Comparison of ENCODE assay signal across 2 cellular contexts in genomic region chr15:45376967-45377629, GRCh38.
TF ChIP-seq lines count a peak whose summit lies in the region.

No MANE protein-coding gene starts in this region.

TF ChIP-seq in liver, 16 proteins besides CTCF, POLR2A, EP300 and RAD21 (continued from another document):
- no peak for TF ChIP-seq MAX (IDR thresholded peaks at IDR 0.05)
- TF ChIP-seq EGR1 (IDR thresholded peaks at IDR 0.05; ENCODE audit: low read depth in 2 of 2), result no peak
- TF ChIP-seq RXRA (IDR thresholded peaks at IDR 0.05), result no peak
- no peak for TF ChIP-seq HNF4G (IDR thresholded peaks at IDR 0.05)
- TF ChIP-seq FOXA2 (IDR thresholded peaks at IDR 0.05), result no peak
- TF ChIP-seq ZBTB33 (IDR thresholded peaks at IDR 0.05), result no peak
- TF ChIP-seq JUND (IDR thresholded peaks at IDR 0.05), result no peak
- no peak for TF ChIP-seq YY1 (IDR thresholded peaks at IDR 0.05)
- no peak for TF ChIP-seq GABPA (IDR thresholded peaks at IDR 0.05 in 1 of 2, conservative IDR thresholded peaks at IDR 0.05 in 1 of 2)
- TF ChIP-seq REST (IDR thresholded peaks at IDR 0.05), result no peak
- no peak for TF ChIP-seq SP1 (IDR thresholded peaks at IDR 0.05)
- no peak for TF ChIP-seq TAF1 (conservative IDR thresholded peaks at IDR 0.05)
- TF ChIP-seq HNF4A (conservative IDR thresholded peaks at IDR 0.05), result no peak
TF ChIP-seq in liver: peak in this region for 0.

TF ChIP-seq in HepG2, 621 proteins besides CTCF, POLR2A, EP300 and RAD21:
- no peak for TF ChIP-seq REST (IDR thresholded peaks at IDR 0.05; ENCODE audit: borderline replicate concordance in 1 of 2, low read depth in 1 of 2, low read length in 2 of 2)
- TF ChIP-seq SMARCE1 (IDR thresholded peaks at IDR 0.05; ENCODE audit: borderline replicate concordance), result no peak
- no peak for TF ChIP-seq ATF2 (CRISPR knock-in tag; IDR thresholded peaks at IDR 0.05)
- TF ChIP-seq MXD4 (CRISPR knock-in tag; IDR thresholded peaks at IDR 0.05), result no peak
- no peak for TF ChIP-seq ZSCAN22 (CRISPR knock-in tag; IDR thresholded peaks at IDR 0.05)
- TF ChIP-seq NFAT5 (CRISPR knock-in tag; IDR thresholded peaks at IDR 0.05), result no peak
- no peak for TF ChIP-seq ZNF724P (CRISPR knock-in tag; IDR thresholded peaks at IDR 0.05; ENCODE audit: borderline replicate concordance)
- TF ChIP-seq HMG20A (CRISPR knock-in tag; IDR thresholded peaks at IDR 0.05; ENCODE audit: borderline replicate concordance), result no peak
- no peak for TF ChIP-seq MBD4 (IDR thresholded peaks at IDR 0.05; ENCODE audit: borderline replicate concordance, low read length)
- TF ChIP-seq MXD3 (CRISPR knock-in tag; IDR thresholded peaks at IDR 0.05), result no peak
- no peak for TF ChIP-seq ELK4 (CRISPR knock-in tag; IDR thresholded peaks at IDR 0.05; ENCODE audit: borderline replicate concordance)
- TF ChIP-seq ZNF780A (CRISPR knock-in tag; IDR thresholded peaks at IDR 0.05), result no peak
- no peak for TF ChIP-seq ZNF275 (CRISPR knock-in tag; IDR thresholded peaks at IDR 0.05; ENCODE audit: borderline replicate concordance)
- no peak for TF ChIP-seq HBP1 (CRISPR knock-in tag; IDR thresholded peaks at IDR 0.05; ENCODE audit: low read depth)
- no peak for TF ChIP-seq ZNF709 (CRISPR knock-in tag; IDR thresholded peaks at IDR 0.05)
- no peak for TF ChIP-seq ZNF510 (CRISPR knock-in tag; IDR thresholded peaks at IDR 0.05; ENCODE audit: low read depth)
- TF ChIP-seq ZNF136 (CRISPR knock-in tag; IDR thresholded peaks at IDR 0.05; ENCODE audit: low read depth), result no peak
- TF ChIP-seq ZNF766 (CRISPR knock-in tag; IDR thresholded peaks at IDR 0.05; ENCODE audit: borderline replicate concordance), result no peak
TF ChIP-seq in HepG2: peak in this region for 0.
